Comparison of ENCODE assay signal across 24 cellular contexts in the genomic region with DNA sequence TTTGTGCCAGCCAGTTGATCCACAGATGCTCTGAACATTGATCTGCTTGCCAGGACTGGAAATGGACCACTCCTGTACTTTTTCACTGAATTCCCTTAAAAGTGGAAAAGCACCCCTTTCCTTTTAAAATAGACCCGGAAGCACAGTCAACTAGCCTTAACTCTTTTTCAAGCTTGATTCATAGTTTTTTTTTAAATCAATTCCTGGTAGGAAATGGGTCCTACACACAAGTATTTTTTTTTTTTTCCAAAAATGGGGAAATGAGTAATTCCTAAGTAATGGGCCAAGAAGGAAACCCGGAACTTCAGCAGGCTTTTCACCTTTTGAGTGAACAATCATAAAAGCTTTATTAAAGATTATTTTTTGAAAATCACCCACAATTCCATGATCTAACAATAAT.
"Had no signal": no experiment of that assay in that cellular context is flagged by ENCODE, and none has a peak within 500 bp of the region (broad histone marks: within the 10 kb centered on the region; RNA-seq: fewer than 3 reads in every experiment).

No MANE protein-coding gene starts in this region.

- H3K9me3 ChIP-seq: body of pancreas, esophagus muscularis mucosa, gastroesophageal sphincter had no signal

- DNase-seq: activated CD4-positive, alpha-beta memory T cell treated with anti-CD3 and anti-CD28 coated beads, Interleukin-2, amount 10 ng/mL, durations not matched to agents 7 days and 5 days; activated CD4-positive, alpha-beta T cell treated with anti-CD3 and anti-CD28 coated beads for 1 hour; activated CD4-positive, alpha-beta T cell treated with anti-CD3 and anti-CD28 coated beads for 4 hours; activated CD4-positive, alpha-beta T cell treated with anti-CD3 and anti-CD28 coated beads, Interleukin-2, amount 10 ng/mL, durations not matched to agents 7 days and 5 days; activated CD4-positive, alpha-beta T cell treated with anti-CD3 and anti-CD28 coated beads, Interleukin-2, amount 50 U/mL, for 4 hours; activated CD4-positive, CD25-positive, alpha-beta regulatory T cell; activated CD8-positive, alpha-beta memory T cell treated with anti-CD3 and anti-CD28 coated beads, Interleukin-2, amount 50 U/mL, for 48 hours; activated gamma-delta T cell; activated naive CD4-positive, alpha-beta T cell; activated naive CD4-positive, alpha-beta T cell treated with anti-CD3 and anti-CD28 coated beads, Interleukin-2, amount 10 ng/mL, durations not matched to agents 7 days and 5 days; activated naive CD8-positive, alpha-beta T cell treated with anti-CD3 and anti-CD28 coated beads, Interleukin-2, amount 10 ng/mL, durations not matched to agents 7 days and 5 days; activated T-cell treated with anti-CD3 and anti-CD28 coated beads for 4 hours; activated T-cell treated with anti-CD3 and anti-CD28 coated beads, Interleukin-2, amount 50 U/mL, for 24 hours; activated T-cell treated with anti-CD3 and anti-CD28 coated beads, Interleukin-2, amount 50 U/mL, for 72 hours; aorta; body of pancreas; caudate nucleus; cortex of kidney; effector CD8-positive, alpha-beta T cell; foreskin melanocyte; T-helper 2 cell had no signal

- H3K27me3 ChIP-seq: body of pancreas, esophagus muscularis mucosa, gastroesophageal sphincter had no signal

- ATAC-seq: activated naive CD4-positive, alpha-beta T cell treated with anti-CD3 and anti-CD28 coated beads, Interleukin-2, amount 50 U/mL, for 72 hours; activated T-cell treated with anti-CD3 and anti-CD28 coated beads, Interleukin-2, amount 50 U/mL, for 72 hours; body of pancreas; gastroesophageal sphincter had no signal

- H3K4me1 ChIP-seq: body of pancreas, gastroesophageal sphincter had no signal

- H3K27ac ChIP-seq: body of pancreas had no signal

- H3K36me3 ChIP-seq: esophagus muscularis mucosa had no signal

- H3K4me3 ChIP-seq: body of pancreas, esophagus muscularis mucosa, gastroesophageal sphincter had no signal
